ENCODE assay signal across 1 cellular context in the genomic region with DNA sequence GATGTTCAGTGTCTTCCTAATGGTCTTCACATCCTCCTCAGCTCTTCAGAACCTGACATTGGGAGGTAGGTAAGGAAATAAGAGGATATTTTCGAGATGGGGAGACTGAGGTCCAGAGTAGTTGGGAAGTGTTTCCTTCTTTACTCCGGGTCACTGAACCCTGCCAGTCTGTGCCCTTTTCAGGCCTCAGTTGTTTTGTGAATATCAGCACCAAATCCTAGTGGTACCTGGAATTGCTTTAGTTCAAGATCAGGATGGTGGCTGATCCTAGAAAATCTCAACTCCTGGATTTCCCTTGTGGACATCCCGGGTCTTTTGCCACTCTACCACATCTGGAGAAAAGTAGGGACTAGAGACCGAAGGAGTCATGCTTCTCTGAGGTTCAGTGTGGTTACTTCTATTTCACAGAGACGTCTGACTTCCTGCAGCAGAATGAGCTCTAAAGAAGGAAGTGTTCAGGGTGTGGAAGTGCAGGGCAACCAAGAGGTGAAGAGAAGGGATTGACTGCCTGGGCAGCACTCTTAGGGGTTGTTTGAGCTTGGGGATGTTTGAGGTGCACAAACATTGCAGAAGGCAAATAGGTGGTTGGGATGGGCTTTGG.
TF ChIP-seq lines count a peak whose summit lies in the region.

No MANE protein-coding gene starts in this region.

TF ChIP-seq in GM12878, 131 proteins besides CTCF, POLR2A, EP300 and RAD21 (continued from another document):
- no peak for TF ChIP-seq ZZZ3 (IDR thresholded peaks at IDR 0.05; ENCODE audit: control insufficient read depth, insufficient read length, low read depth)
